Comparison of ENCODE assay signal across 25 cellular contexts in the genomic region with DNA sequence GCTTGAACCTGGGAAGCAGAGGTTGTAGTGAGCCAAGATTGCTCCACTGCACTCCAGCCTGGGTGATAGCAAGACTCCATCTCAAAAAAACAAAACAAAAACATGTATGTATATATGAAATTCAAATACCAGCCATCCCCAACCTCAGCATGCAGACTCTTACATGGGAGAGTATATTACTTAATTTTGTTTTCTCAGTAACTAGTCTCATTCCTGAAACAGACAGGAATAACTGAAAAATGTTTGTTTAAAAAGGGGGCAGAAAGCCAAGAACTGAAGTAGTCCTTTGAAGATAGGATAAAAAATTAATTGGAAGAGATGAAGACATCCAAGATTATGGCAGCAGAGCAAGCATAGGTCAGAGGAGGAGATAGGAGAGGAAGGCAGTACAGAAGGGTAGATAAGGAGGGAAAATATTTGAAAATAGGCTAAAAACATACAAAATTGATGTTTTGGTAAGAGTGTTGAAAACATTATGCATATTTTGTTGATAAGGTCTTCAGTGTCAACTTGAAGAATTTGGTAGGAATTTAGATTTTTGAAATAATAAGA.
"Had no signal": no experiment of that assay in that cellular context is flagged by ENCODE, and none has a peak within 500 bp of the region (broad histone marks: within the 10 kb centered on the region; RNA-seq: fewer than 3 reads in every experiment).

No MANE protein-coding gene starts in this region.

- H3K27me3 ChIP-seq: cardiac muscle cell, neural progenitor cell, right atrium auricular region, sigmoid colon, stomach, thyroid gland had no signal

- H3K27ac Mint-ChIP-seq: effector memory CD8-positive, alpha-beta T cell; immature natural killer cell; natural killer cell; neural progenitor cell; stimulated activated effector memory CD8-positive, alpha-beta T cell treated with anti-CD3 and anti-CD28 coated beads, Interleukin-12 subunit alpha, Interleukin-12 subunit beta, amount 100 ng/mL, for 72 hours had no signal

- H3K4me1 ChIP-seq: lower lobe of right lung, prostate gland, right atrium auricular region, sigmoid colon, stomach, thyroid gland had no signal

- H3K27me3 Mint-ChIP-seq: central memory CD8-positive, alpha-beta T cell; effector memory CD8-positive, alpha-beta T cell had no signal

- H3K36me3 ChIP-seq: cardiac muscle cell, lower lobe of right lung, neural progenitor cell, prostate gland, right atrium auricular region, sigmoid colon, stomach, thyroid gland had no signal

- H3K4me1 Mint-ChIP-seq: central memory CD8-positive, alpha-beta T cell; immature natural killer cell; natural killer cell; stimulated activated effector memory CD8-positive, alpha-beta T cell treated with anti-CD3 and anti-CD28 coated beads, Interleukin-12 subunit alpha, Interleukin-12 subunit beta, amount 100 ng/mL, for 72 hours had no signal

- H2AFZ ChIP-seq: neural progenitor cell had no signal

- H3K4me3 ChIP-seq: cardiac muscle cell, coronary artery, lower lobe of right lung, neural progenitor cell, prostate gland, right atrium auricular region, sigmoid colon, stomach, thyroid gland had no signal

- DNase-seq: dermis blood vessel endothelial cell; effector memory CD8-positive, alpha-beta T cell; erythroblast; foreskin melanocyte; glutamatergic neuron; hypothalamus; immature natural killer cell; lower lobe of right lung; natural killer cell; sigmoid colon; stimulated activated CD4-positive, alpha-beta T cell treated with anti-CD3 and anti-CD28 coated beads, Interleukin-2, amount 100 ng/mL, for 24 hours; stimulated activated CD4-positive, alpha-beta T cell treated with anti-CD3 and anti-CD28 coated beads, Interleukin-4, amount 100 ng/mL, for 24 hours; stimulated activated naive CD4-positive, alpha-beta T cell treated with Interleukin-2 at 50 U/mL for 16 hours; stomach; thyroid gland had no signal

- H3K9ac ChIP-seq: neural progenitor cell had no signal

- H3K27ac ChIP-seq: cardiac muscle cell, coronary artery, lower lobe of right lung, neural progenitor cell, prostate gland, right atrium auricular region, sigmoid colon, stomach, thyroid gland had no signal

- ATAC-seq: effector memory CD8-positive, alpha-beta T cell; left lobe of liver; natural killer cell had no signal

- H3K9me3 ChIP-seq: lower lobe of right lung, prostate gland, thyroid gland had no signal

- FAIRE-seq: endometrium, keratinocyte had no signal

- H3K4me3 Mint-ChIP-seq: central memory CD8-positive, alpha-beta T cell; effector memory CD8-positive, alpha-beta T cell; immature natural killer cell; natural killer cell; neural progenitor cell; stimulated activated effector memory CD8-positive, alpha-beta T cell treated with anti-CD3 and anti-CD28 coated beads, Interleukin-12 subunit alpha, Interleukin-12 subunit beta, amount 100 ng/mL, for 72 hours had no signal

- H3K36me3 Mint-ChIP-seq: neural progenitor cell; stimulated activated effector memory CD8-positive, alpha-beta T cell treated with anti-CD3 and anti-CD28 coated beads, Interleukin-12 subunit alpha, Interleukin-12 subunit beta, amount 100 ng/mL, for 72 hours had no signal

- H3K4me2 ChIP-seq: neural progenitor cell had no signal
